Comparison of ENCODE assay signal across 1 cellular context in the genomic region with DNA sequence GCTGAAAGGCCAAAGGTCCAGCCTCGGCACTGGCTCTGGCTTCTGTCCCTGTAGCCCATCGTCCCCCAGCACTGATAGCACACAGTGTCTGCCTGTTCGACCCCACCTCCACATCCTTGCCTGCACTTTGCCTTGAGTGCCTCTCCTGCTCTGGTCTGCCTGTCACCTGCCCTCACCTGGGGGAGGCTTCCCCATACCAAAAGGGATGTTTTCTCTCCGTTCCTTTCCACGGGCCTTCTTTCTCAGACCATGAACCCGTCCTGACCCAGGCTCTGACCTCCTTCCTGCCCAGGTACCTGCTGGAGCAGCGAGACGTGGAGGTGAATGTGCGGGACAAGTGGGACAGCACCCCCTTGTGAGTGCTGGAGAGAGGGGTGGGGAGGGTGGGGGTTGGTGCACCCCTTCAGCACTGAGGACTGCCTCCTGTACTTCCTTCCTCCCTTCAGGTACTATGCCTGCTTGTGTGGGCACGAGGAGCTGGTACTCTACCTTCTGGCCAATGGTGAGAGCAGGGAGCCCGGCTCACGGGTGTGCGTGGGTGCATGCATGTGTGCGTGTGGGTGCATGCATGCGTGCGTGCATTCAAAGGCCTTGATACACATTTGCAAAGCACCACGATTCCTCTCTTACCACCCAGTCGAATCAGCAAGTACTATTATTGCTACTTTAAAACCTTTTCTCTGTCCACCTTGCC.
TF ChIP-seq lines count a peak whose summit lies in the region.

No MANE protein-coding gene starts in this region.

TF ChIP-seq in HepG2, 621 proteins besides CTCF, POLR2A, EP300 and RAD21:
- TF ChIP-seq SPEN (CRISPR knock-in tag; IDR thresholded peaks at IDR 0.05; ENCODE audit: low read depth) (no peak), SCMH1 (CRISPR knock-in tag; IDR thresholded peaks at IDR 0.05; ENCODE audit: borderline replicate concordance) (no peak), ZNF337 (CRISPR knock-in tag; IDR thresholded peaks at IDR 0.05; ENCODE audit: borderline replicate concordance, low read depth) (no peak), GTF2F1 (IDR thresholded peaks at IDR 0.05; ENCODE audit: low read length) (no peak), ZNF607 (CRISPR knock-in tag; IDR thresholded peaks at IDR 0.05; ENCODE audit: borderline replicate concordance) (no peak), CENPX (CRISPR knock-in tag; IDR thresholded peaks at IDR 0.05) (no peak), CBFB (CRISPR knock-in tag; IDR thresholded peaks at IDR 0.05) (no peak), NFKB2 (CRISPR knock-in tag; IDR thresholded peaks at IDR 0.05; ENCODE audit: borderline replicate concordance) (no peak), HMG20A (CRISPR knock-in tag; IDR thresholded peaks at IDR 0.05; ENCODE audit: borderline replicate concordance) (no peak)
- TF ChIP-seq, protein P1, sequence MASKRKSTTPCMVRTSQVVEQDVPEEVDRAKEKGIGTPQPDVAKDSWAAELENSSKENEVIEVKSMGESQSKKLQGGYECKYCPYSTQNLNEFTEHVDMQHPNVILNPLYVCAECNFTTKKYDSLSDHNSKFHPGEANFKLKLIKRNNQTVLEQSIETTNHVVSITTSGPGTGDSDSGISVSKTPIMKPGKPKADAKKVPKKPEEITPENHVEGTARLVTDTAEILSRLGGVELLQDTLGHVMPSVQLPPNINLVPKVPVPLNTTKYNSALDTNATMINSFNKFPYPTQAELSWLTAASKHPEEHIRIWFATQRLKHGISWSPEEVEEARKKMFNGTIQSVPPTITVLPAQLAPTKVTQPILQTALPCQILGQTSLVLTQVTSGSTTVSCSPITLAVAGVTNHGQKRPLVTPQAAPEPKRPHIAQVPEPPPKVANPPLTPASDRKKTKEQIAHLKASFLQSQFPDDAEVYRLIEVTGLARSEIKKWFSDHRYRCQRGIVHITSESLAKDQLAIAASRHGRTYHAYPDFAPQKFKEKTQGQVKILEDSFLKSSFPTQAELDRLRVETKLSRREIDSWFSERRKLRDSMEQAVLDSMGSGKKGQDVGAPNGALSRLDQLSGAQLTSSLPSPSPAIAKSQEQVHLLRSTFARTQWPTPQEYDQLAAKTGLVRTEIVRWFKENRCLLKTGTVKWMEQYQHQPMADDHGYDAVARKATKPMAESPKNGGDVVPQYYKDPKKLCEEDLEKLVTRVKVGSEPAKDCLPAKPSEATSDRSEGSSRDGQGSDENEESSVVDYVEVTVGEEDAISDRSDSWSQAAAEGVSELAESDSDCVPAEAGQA (IDR thresholded peaks at IDR 0.05; ENCODE audit: low read depth) = no peak
- TF ChIP-seq, protein P1 (CRISPR knock-in tag; IDR thresholded peaks at IDR 0.05; ENCODE audit: borderline replicate concordance) = no peak
TF ChIP-seq in HepG2: peak in this region for 0.
